In the genomic region with DNA sequence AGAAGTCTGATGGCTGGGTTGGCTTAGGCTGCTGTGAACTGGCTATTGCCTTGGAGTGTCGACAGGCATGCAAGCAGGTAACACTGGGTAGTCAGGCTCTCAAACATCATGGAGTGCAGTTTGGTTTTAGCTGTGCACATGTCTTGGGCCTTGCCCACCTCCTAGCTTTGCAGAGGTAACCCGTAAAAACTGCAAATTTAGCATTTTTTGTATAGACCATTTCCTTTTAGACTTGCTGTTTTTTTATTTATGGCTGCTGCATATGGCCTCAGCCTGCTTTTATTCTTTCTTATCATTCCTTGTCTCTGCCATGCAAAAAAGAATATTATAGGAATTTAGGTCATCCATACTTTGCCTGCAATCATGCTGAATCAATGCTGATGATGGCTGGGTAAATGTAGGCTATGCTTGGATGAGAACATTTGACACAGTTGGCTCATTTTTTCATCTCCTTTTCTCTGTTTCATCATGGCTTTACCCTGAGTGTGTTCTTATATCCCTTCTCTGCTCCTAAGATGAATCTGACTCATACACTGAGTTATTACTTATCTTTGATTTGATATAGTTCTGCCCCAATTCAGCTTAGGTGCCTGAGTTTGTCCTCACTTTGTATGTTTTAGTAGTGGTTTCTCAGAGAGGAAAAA, we compare ENCODE assay signal across 1 cellular context.
TF ChIP-seq lines count a peak whose summit lies in the region.

No MANE protein-coding gene starts in this region.

TF ChIP-seq in GM12878, 131 proteins besides CTCF, POLR2A, EP300 and RAD21:
- TF ChIP-seq NFIC (IDR thresholded peaks at IDR 0.05; ENCODE audit: low read depth, low read length) (no peak), ZBED1 (IDR thresholded peaks at IDR 0.05; ENCODE audit: borderline replicate concordance) (no peak), ZSCAN29 (IDR thresholded peaks at IDR 0.05) (no peak), NR2F1 (conservative IDR thresholded peaks at IDR 0.05) (no peak), ESRRA (IDR thresholded peaks at IDR 0.05; ENCODE audit: low read length) (no peak)
- TF ChIP-seq, protein P1, sequence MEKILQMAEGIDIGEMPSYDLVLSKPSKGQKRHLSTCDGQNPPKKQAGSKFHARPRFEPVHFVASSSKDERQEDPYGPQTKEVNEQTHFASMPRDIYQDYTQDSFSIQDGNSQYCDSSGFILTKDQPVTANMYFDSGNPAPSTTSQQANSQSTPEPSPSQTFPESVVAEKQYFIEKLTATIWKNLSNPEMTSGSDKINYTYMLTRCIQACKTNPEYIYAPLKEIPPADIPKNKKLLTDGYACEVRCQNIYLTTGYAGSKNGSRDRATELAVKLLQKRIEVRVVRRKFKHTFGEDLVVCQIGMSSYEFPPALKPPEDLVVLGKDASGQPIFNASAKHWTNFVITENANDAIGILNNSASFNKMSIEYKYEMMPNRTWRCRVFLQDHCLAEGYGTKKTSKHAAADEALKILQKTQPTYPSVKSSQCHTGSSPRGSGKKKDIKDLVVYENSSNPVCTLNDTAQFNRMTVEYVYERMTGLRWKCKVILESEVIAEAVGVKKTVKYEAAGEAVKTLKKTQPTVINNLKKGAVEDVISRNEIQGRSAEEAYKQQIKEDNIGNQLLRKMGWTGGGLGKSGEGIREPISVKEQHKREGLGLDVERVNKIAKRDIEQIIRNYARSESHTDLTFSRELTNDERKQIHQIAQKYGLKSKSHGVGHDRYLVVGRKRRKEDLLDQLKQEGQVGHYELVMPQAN (conservative IDR thresholded peaks at IDR 0.05) = no peak
